In the genomic region with DNA sequence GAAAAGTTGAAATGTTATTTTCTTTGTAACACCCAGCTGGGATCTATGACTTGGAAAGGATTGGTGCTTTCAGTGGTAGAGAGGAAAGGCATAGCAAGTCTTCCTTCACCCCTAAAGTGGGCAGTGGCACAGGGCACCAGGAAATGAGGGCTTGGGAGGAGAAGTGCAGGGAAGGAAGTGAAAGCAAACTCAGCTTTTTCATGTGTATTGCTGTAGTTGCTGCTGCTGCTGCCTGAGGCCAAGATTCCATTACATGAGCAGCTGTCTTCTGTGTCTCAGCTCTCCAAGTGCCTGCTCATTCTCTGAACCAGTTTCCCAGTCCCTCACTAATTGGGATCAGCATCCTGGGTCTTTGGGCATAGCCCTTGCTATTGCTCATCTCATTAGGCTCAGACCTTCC, we compare ENCODE assay signal across 9 cellular contexts. TPM values are rescaled to one million over a fixed set of nuclear protein-coding genes. Genes with fewer than 3 reads are reported as not detected.
DNase-seq lines count a peak whose midpoint lies in the region; ATAC-seq and TF ChIP-seq lines count a peak whose summit lies in the region.
"Had no signal": no experiment of that assay in that cellular context is flagged by ENCODE, and none has a peak within 500 bp of the region (broad histone marks: within the 10 kb centered on the region; RNA-seq: fewer than 3 reads in every experiment).

No MANE protein-coding gene starts in this region.

- H3K9me3 ChIP-seq in CD8-positive, alpha-beta T cell (ENCODE audit: low read length), result no peaks in the 10 kb centered on the region
- H3K9me3 ChIP-seq in Karpas-422 (ENCODE audit: low read length), result peaks cover 7% of the 10 kb centered on the region
- H3K9me3 ChIP-seq in adipocyte (ENCODE audit: control insufficient read depth, low read length), result no peaks in the 10 kb centered on the region
- H3K9me3 ChIP-seq in tibial artery, result no peaks in the 10 kb centered on the region
- H3K9me3 ChIP-seq: psoas muscle had no signal

- no peaks in the 10 kb centered on the region for H3K27me3 Mint-ChIP-seq in CD8-positive, alpha-beta T cell (ENCODE audit: low read depth)
- no peaks in the 10 kb centered on the region for H3K27me3 Mint-ChIP-seq in naive thymus-derived CD8-positive, alpha-beta T cell

- no peaks in the 10 kb centered on the region for H3K27me3 ChIP-seq in CD8-positive, alpha-beta T cell (ENCODE audit: insufficient read depth, low read length)
- H3K27me3 ChIP-seq in Karpas-422 (ENCODE audit: low read length) (no peaks in the 10 kb centered on the region), adipocyte (replicated peaks; ENCODE audit: control insufficient read depth, insufficient read depth, low read length) (no peaks in the 10 kb centered on the region), tibial artery (no peaks in the 10 kb centered on the region)

- H3K9me3 Mint-ChIP-seq in CD8-positive, alpha-beta T cell, result no peaks in the 10 kb centered on the region
- no peaks in the 10 kb centered on the region for H3K9me3 Mint-ChIP-seq in naive thymus-derived CD8-positive, alpha-beta T cell

- no peaks in the 10 kb centered on the region for H3K9me2 ChIP-seq in Karpas-422 (replicated peaks; ENCODE audit: insufficient read depth, low read length)

- POLR2A ChIA-PET in CD8-positive, alpha-beta T cell (lab: Charles Lee), result no interaction called here
- POLR2A ChIA-PET in naive thymus-derived CD8-positive, alpha-beta T cell (lab: Charles Lee), result no interaction called here

- H3K4me1 Mint-ChIP-seq in CD8-positive, alpha-beta T cell (ENCODE audit: low read depth), result peaks cover 30% of the 10 kb centered on the region
- H3K4me1 Mint-ChIP-seq in naive thymus-derived CD8-positive, alpha-beta T cell, result peaks cover 7 to 31% (median 26%) of the 10 kb centered on the region in 4 donors

- H2AFZ ChIP-seq in Karpas-422 (ENCODE audit: low read length), result no peak overlapping the region

- H3K79me2 ChIP-seq in Karpas-422 (ENCODE audit: low read length), result peaks cover 35% of the 10 kb centered on the region

- peaks cover 51% of the 10 kb centered on the region for H3K36me3 Mint-ChIP-seq in CD8-positive, alpha-beta T cell
- peaks cover 0 to 47% (median 1%) of the 10 kb centered on the region in 3 donors for H3K36me3 Mint-ChIP-seq in naive thymus-derived CD8-positive, alpha-beta T cell

- no peak overlapping the region for H3K4me3 Mint-ChIP-seq in CD8-positive, alpha-beta T cell
- H3K4me3 Mint-ChIP-seq in naive thymus-derived CD8-positive, alpha-beta T cell, result peak overlapping the region in 3 of 10 donors; percentile 7 to 28 (median 11)

- peak overlapping the region; percentile 42 for H3K27ac Mint-ChIP-seq in CD8-positive, alpha-beta T cell
- H3K27ac Mint-ChIP-seq in naive thymus-derived CD8-positive, alpha-beta T cell, result peak overlapping the region in 6 of 10 donors; percentile 21 to 94 (median 70)

- intact Hi-C loops in CD8-positive, alpha-beta T cell (cut with DNase I, micrococcal nuclease), result loop anchor here in 1 of 2 experiments (5.0 to 10.0 kb wide), 3 partner anchors 651 to 1099 kb away; no protein-coding TSS in a partner anchor
- intact Hi-C loops in tibial artery (cut with DNase I; ENCODE audit: low total_unique reads), result no loop called here

- ATAC-seq in CD8-positive, alpha-beta T cell, result no peak
- ATAC-seq in naive thymus-derived CD8-positive, alpha-beta T cell, result no peak
- ATAC-seq: psoas muscle had no signal

- H3K4me1 ChIP-seq in CD8-positive, alpha-beta T cell (ENCODE audit: insufficient read depth, low read length), result peaks cover 15% of the 10 kb centered on the region
- peaks cover 30% of the 10 kb centered on the region for H3K4me1 ChIP-seq in Karpas-422 (ENCODE audit: low read length)
- peaks cover 14% of the 10 kb centered on the region for H3K4me1 ChIP-seq in adipocyte (ENCODE audit: control insufficient read depth, insufficient read depth, low read length)
- peaks cover 0 to 21% (median 4%) of the 10 kb centered on the region in 4 donors for H3K4me1 ChIP-seq in tibial artery
- H3K4me1 ChIP-seq: psoas muscle had no signal

- peaks cover 24% of the 10 kb centered on the region for H3K36me3 ChIP-seq in CD8-positive, alpha-beta T cell (ENCODE audit: insufficient read depth, low read length)
- peaks cover 4% of the 10 kb centered on the region; the same call in 1 of the 2 replicates for H3K36me3 ChIP-seq in Karpas-422 (ENCODE audit: insufficient read depth, low read length)
- peaks cover 45% of the 10 kb centered on the region for H3K36me3 ChIP-seq in adipocyte (ENCODE audit: control insufficient read depth, insufficient read depth, low read length, severe bottlenecking)
- peaks cover 23 to 38% (median 24%) of the 10 kb centered on the region in 3 donors for H3K36me3 ChIP-seq in tibial artery

- no peak overlapping the region for H3K27ac ChIP-seq in CD8-positive, alpha-beta T cell (ENCODE audit: low read depth, low read length)
- peak overlapping the region; percentile 32 for H3K27ac ChIP-seq in Karpas-422 (ENCODE audit: low read length)
- no peak overlapping the region for H3K27ac ChIP-seq in tibial artery
- H3K27ac ChIP-seq: psoas muscle had no signal

- DNase-seq in CD8-positive, alpha-beta T cell, result no peak
- DNase-seq in Karpas-422 (peak; percentile 45), adipocyte (ENCODE audit: low read depth) (peak; percentile 45), NCI-H1417 (lab: John Stamatoyannopoulos, UW) (no peak), SW480 (ENCODE audit: low spot score) (no peak), tibial artery (no peak)
- no peak for DNase-seq in naive thymus-derived CD8-positive, alpha-beta T cell
- DNase-seq in stimulated activated CD4-positive, alpha-beta T cell treated with anti-CD3 and anti-CD28 coated beads, Interleukin-1b, Interleukin-23, amount 100 ng/mL, for 48 hours, result no peak
- DNase-seq: psoas muscle had no signal

- no peak overlapping the region for H3K4me3 ChIP-seq in CD8-positive, alpha-beta T cell (ENCODE audit: low read depth, low read length)
- no peak overlapping the region for H3K4me3 ChIP-seq in Karpas-422 (ENCODE audit: low read length)
- no peak overlapping the region for H3K4me3 ChIP-seq in adipocyte (ENCODE audit: low read length)
- no peak overlapping the region for H3K4me3 ChIP-seq in tibial artery
- H3K4me3 ChIP-seq: psoas muscle had no signal

- TF ChIP-seq CTCF in CD8-positive, alpha-beta T cell (IDR thresholded peaks at IDR 0.05), result no peak
- no peak for TF ChIP-seq CTCF in tibial artery (IDR thresholded peaks at IDR 0.05)

- H3K9ac ChIP-seq in Karpas-422 (ENCODE audit: low read length) (no peak overlapping the region), adipocyte (ENCODE audit: low read length) (no peak overlapping the region)

- peaks cover 11% of the 10 kb centered on the region; the same call in 1 of the 2 replicates for H4K20me1 ChIP-seq in Karpas-422 (ENCODE audit: insufficient read depth, low read depth, low read length)

- CTCF ChIA-PET in CD8-positive, alpha-beta T cell (lab: Charles Lee), result no interaction called here

- peak overlapping the region; percentile 79 for H3K4me2 ChIP-seq in Karpas-422 (ENCODE audit: low read depth, low read length, poor library complexity, severe bottlenecking)

RNA-seq across cellular contexts. Expression of a gene that starts 2.6 kb away (rescaled TPM):
- total RNA-seq in CD8-positive, alpha-beta T cell, result 1 to 10 TPM; 8.3 to 9.1 TPM
- 13.7 and 27.4 TPM in 2 replicates for total RNA-seq in Karpas-422 (2014; rRNA removed; shearing (Covaris generic); ENCODE audit: low replicate concordance)
- total RNA-seq in naive thymus-derived CD8-positive, alpha-beta T cell, result 10 to 100 TPM; 11.4 to 12.4 TPM
- polyA plus RNA-seq in naive thymus-derived CD8-positive, alpha-beta T cell, result 10 to 100 TPM; 18.1 to 21.4 (median 20.0) TPM

Comparison
In these comparisons a context has a peak if more than half of its experiments do, and no peak if none do; other contexts are left out.
1. DNase-seq: peak in Karpas-422 (single experiment) and adipocyte (single experiment); none in CD8-positive, alpha-beta T cell (0 of 7), naive thymus-derived CD8-positive, alpha-beta T cell (0 of 10), stimulated activated CD4-positive, alpha-beta T cell treated with anti-CD3 and anti-CD28 coated beads, Interleukin-1b, Interleukin-23, amount 100 ng/mL, for 48 hours (single experiment), NCI-H1417 (0 of 3), SW480 (single experiment) and tibial artery (0 of 2).